ENCODE assay signal across 13 cellular contexts in genomic region chr10:69051710-69052487, GRCh38. TPM values are rescaled to one million over a fixed set of nuclear protein-coding genes. Genes with fewer than 3 reads are reported as not detected.
DNase-seq lines count a peak whose midpoint lies in the region; ATAC-seq and TF ChIP-seq lines count a peak whose summit lies in the region.
"Had no signal": no experiment of that assay in that cellular context is flagged by ENCODE, and none has a peak within 500 bp of the region (broad histone marks: within the 10 kb centered on the region; RNA-seq: fewer than 3 reads in every experiment).

No MANE protein-coding gene starts in this region.

- peak overlapping the region; percentile 74 for H2AFZ ChIP-seq in neuronal stem cell (ENCODE audit: low read length)

- H3K4me2 ChIP-seq in neuronal stem cell (ENCODE audit: insufficient read depth, low read length, poor library complexity, severe bottlenecking), result no peak overlapping the region

- H3K27ac Mint-ChIP-seq in endothelial cell (ENCODE audit: unreplicated experiment) (peak overlapping the region; percentile 85), endodermal cell (no peak overlapping the region)

- H3K9me3 Mint-ChIP-seq in endothelial cell (ENCODE audit: unreplicated experiment) (no peaks in the 10 kb centered on the region), endodermal cell (no peaks in the 10 kb centered on the region)

- no peak overlapping the region for H3K23ac ChIP-seq in neuronal stem cell (ENCODE audit: low read depth, low read length, poor library complexity)

- no peak overlapping the region for H3K4ac ChIP-seq in neuronal stem cell (ENCODE audit: low read length)

- no peak overlapping the region for H3K14ac ChIP-seq in neuronal stem cell (ENCODE audit: low read length)

- H3K79me1 ChIP-seq in neuronal stem cell (ENCODE audit: low read depth, low read length), result no peaks in the 10 kb centered on the region

- H4K8ac ChIP-seq in neuronal stem cell (ENCODE audit: low read depth, low read length), result no peak overlapping the region

- H3K27me3 Mint-ChIP-seq in endothelial cell (ENCODE audit: unreplicated experiment) (peaks cover 6% of the 10 kb centered on the region), endodermal cell (ENCODE audit: insufficient read depth) (peaks cover 3% of the 10 kb centered on the region)

- no peak overlapping the region for H2BK15ac ChIP-seq in neuronal stem cell (ENCODE audit: low read length)

- H3K9ac ChIP-seq in neuronal stem cell (ENCODE audit: low read depth, low read length, poor library complexity), result no peak overlapping the region
- no peak overlapping the region for H3K9ac ChIP-seq in endodermal cell (ENCODE audit: extremely low read depth, low read length, poor library complexity, severe bottlenecking)

- ATAC-seq in HG02759 (IDR thresholded peaks at IDR 0.05; ENCODE audit: unreplicated experiment), result peak; percentile 35

- H3K36me3 ChIP-seq in GM06990 (ENCODE audit: control insufficient read depth, insufficient read depth, low read length) (no peaks in the 10 kb centered on the region), neuronal stem cell (replicated peaks in 1 of 2; ENCODE audit: control insufficient read depth in 2 of 2, insufficient read depth in 2 of 2, low read length in 2 of 2) (no peaks in the 10 kb centered on the region), endodermal cell (ENCODE audit: control insufficient read depth, insufficient read depth, low read length) (no peaks in the 10 kb centered on the region)
- H3K36me3 ChIP-seq: BE2C, gastrocnemius medialis had no signal

- no CpG with 5 or more reads among the region's 10 CpGs for WGBS in neuronal stem cell (ENCODE audit: extremely low coverage in 2 of 2, insufficient read length in 2 of 2, insufficient replicate concordance in 1 of 2), 2 donors
- 87 to 88% methylated on average over 9 to 10 of the region's 10 CpGs for WGBS in endodermal cell (ENCODE audit: insufficient coverage in 1 of 2, insufficient read length in 1 of 2), 2 experiments

- H3K4me3 Mint-ChIP-seq in endothelial cell (ENCODE audit: unreplicated experiment) (no peak overlapping the region), endodermal cell (no peak overlapping the region)

- TF ChIP-seq CTCF in GM06990 (IDR thresholded peaks at IDR 0.05; ENCODE audit: insufficient read depth, low read length, poor library complexity, severe bottlenecking) (no peak), endothelial cell (IDR thresholded peaks at IDR 0.05; ENCODE audit: unreplicated experiment) (no peak), coronary artery (IDR thresholded peaks at IDR 0.05) (no peak), endodermal cell (conservative IDR thresholded peaks at IDR 0.05) (no peak)

- no peak overlapping the region for H2BK12ac ChIP-seq in neuronal stem cell (ENCODE audit: low read length)

- no peaks in the 10 kb centered on the region for H3K9me3 ChIP-seq in neuronal stem cell (replicated peaks in 1 of 2; ENCODE audit: control insufficient read depth in 2 of 2, insufficient read depth in 1 of 2, low read depth in 1 of 2, low read length in 2 of 2)
- H3K9me3 ChIP-seq in endodermal cell (ENCODE audit: control insufficient read depth, low read length), result no peaks in the 10 kb centered on the region
- H3K9me3 ChIP-seq: BE2C, gastrocnemius medialis had no signal

- no peak overlapping the region for H3K18ac ChIP-seq in neuronal stem cell (ENCODE audit: low read length)

- peak; percentile 51 for DNase-seq in GM06990 (ENCODE audit: extremely low read depth, insufficient read length)
- DNase-seq in endothelial cell (ENCODE audit: low spot score), result no peak
- DNase-seq in neuronal stem cell (ENCODE audit: low spot score), result peak; percentile 17
- no peak for DNase-seq in coronary artery (ENCODE audit: low spot score)
- DNase-seq in NCI-H69 (lab: John Stamatoyannopoulos, UW), result no peak
- DNase-seq in stimulated activated CD4-positive, alpha-beta T cell treated with anti-CD3 and anti-CD28 coated beads, Interleukin-2, amount 100 ng/mL, for 24 hours, result no peak
- DNase-seq in endodermal cell, result no peak
- DNase-seq: activated CD8-positive, alpha-beta memory T cell treated with anti-CD3 and anti-CD28 coated beads, Interleukin-2, amount 50 U/mL, for 4 hours; BE2C; NCI-H446 treated with DMSO at 0.1 percent for 48 hours; T-helper 9 cell had no signal

- H3K4me1 ChIP-seq in neuronal stem cell (ENCODE audit: control insufficient read depth in 2 of 2, insufficient read depth in 1 of 2, low read depth in 1 of 2, low read length in 2 of 2), result peaks cover 9 to 17% of the 10 kb centered on the region in 2 donors
- no peaks in the 10 kb centered on the region for H3K4me1 ChIP-seq in endodermal cell (ENCODE audit: control insufficient read depth, insufficient read depth, low read length)
- H3K4me1 ChIP-seq: BE2C had no signal

- H2BK120ac ChIP-seq in neuronal stem cell (ENCODE audit: low read depth, low read length), result no peak overlapping the region

- H3K27me3 ChIP-seq in GM06990 (replicated peaks; ENCODE audit: control insufficient read depth, insufficient read depth, low read length) (no peaks in the 10 kb centered on the region), neuronal stem cell (ENCODE audit: control insufficient read depth in 3 of 3, insufficient read depth in 3 of 3, low read depth in 1 of 3, low read length in 3 of 3) (peaks cover 0 to 2% (median 0%) of the 10 kb centered on the region in 3 experiments), endodermal cell (ENCODE audit: control insufficient read depth, insufficient read depth, low read length, poor library complexity, severe bottlenecking) (no peaks in the 10 kb centered on the region)
- H3K27me3 ChIP-seq: BE2C, gastrocnemius medialis had no signal

- H3K4me1 Mint-ChIP-seq in endothelial cell (ENCODE audit: unreplicated experiment) (peaks cover 46% of the 10 kb centered on the region), endodermal cell (peaks cover 3% of the 10 kb centered on the region)

- H3K4me3 ChIP-seq in GM06990 (replicated peaks; ENCODE audit: low read depth, low read length) (no peak overlapping the region), neuronal stem cell (ENCODE audit: low read length in 2 of 2) (no peak overlapping the region), coronary artery (no peak overlapping the region), endodermal cell (ENCODE audit: low read length) (no peak overlapping the region)
- H3K4me3 ChIP-seq: gastrocnemius medialis had no signal

- H2BK5ac ChIP-seq in neuronal stem cell (ENCODE audit: low read length), result no peak overlapping the region

- no peak overlapping the region for H3K27ac ChIP-seq in neuronal stem cell (replicated peaks; ENCODE audit: low read length)
- H3K27ac ChIP-seq in coronary artery, result peak overlapping the region in 1 of 2 donors; percentile 74
- no peak overlapping the region for H3K27ac ChIP-seq in endodermal cell (ENCODE audit: low read depth, low read length)

- H4K91ac ChIP-seq in neuronal stem cell (ENCODE audit: low read depth, low read length, poor library complexity), result no peak overlapping the region

- H3K36me3 Mint-ChIP-seq in endothelial cell (ENCODE audit: low read depth, unreplicated experiment), result peaks cover 5% of the 10 kb centered on the region
- H3K36me3 Mint-ChIP-seq in endodermal cell (ENCODE audit: low read depth), result no peaks in the 10 kb centered on the region

- no peak overlapping the region for H2AK5ac ChIP-seq in neuronal stem cell (ENCODE audit: low read depth, low read length)

RNA-seq across cellular contexts. Expression of gene SRGN, which starts 36.0 kb away (rescaled TPM):
- total RNA-seq in endothelial cell (ENCODE audit: unreplicated experiment) (4.7 TPM), endodermal cell (not detected)
- polyA plus RNA-seq in neuronal stem cell (2013, experiment 1 of 2), result not detected
- polyA plus RNA-seq in neuronal stem cell (2013, experiment 2 of 2), result not detected
- not detected for polyA plus RNA-seq in endodermal cell (2013, experiment 1 of 2)
- not detected for polyA plus RNA-seq in endodermal cell (2013, experiment 2 of 2)

Comparison
In these comparisons a context has a peak if more than half of its experiments do, and no peak if none do; other contexts are left out.
1. DNase-seq: peak in GM06990 (single experiment) and neuronal stem cell (single experiment); none in endothelial cell (single experiment), coronary artery (single experiment), NCI-H69 (single experiment), stimulated activated CD4-positive, alpha-beta T cell treated with anti-CD3 and anti-CD28 coated beads, Interleukin-2, amount 100 ng/mL, for 24 hours (0 of 2) and endodermal cell (single experiment).